Comparison of ENCODE assay signal across 10 cellular contexts in the genomic region with DNA sequence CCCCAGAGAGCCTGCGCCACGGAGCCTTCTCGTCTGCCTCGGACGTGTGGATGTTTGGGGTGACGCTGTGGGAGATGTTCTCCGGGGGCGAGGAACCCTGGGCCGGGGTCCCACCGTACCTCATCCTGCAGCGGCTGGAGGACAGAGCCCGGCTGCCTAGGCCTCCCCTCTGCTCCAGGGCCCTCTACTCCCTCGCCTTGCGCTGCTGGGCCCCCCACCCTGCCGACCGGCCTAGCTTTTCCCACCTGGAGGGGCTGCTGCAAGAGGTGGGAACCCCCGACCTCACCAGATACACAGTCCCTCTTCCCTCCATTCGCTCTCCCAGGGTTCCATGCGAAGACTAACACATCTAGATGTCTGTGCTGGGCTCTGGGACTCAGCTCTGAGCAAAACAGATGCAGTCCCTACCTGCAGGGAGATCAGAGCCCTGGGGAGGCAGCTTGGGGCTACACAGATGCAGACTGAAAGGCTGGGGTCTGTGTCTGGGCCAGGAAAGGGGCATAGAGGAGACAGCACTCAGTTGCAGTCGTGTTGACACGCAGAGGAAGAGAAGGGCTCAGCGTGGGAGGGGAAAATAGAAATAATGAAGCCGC. TPM values are rescaled to one million over a fixed set of nuclear protein-coding genes. Genes with fewer than 3 reads are reported as not detected.
A peak's percentile ranks its signal among the peaks of the same experiment; 100 is the strongest.
DNase-seq lines count a peak whose midpoint lies in the region; ATAC-seq and TF ChIP-seq lines count a peak whose summit lies in the region.
"Had no signal": no experiment of that assay in that cellular context is flagged by ENCODE, and none has a peak within 500 bp of the region (broad histone marks: within the 10 kb centered on the region; RNA-seq: fewer than 3 reads in every experiment).

No MANE protein-coding gene starts in this region.

- no peak for DNase-seq in heart right ventricle
- DNase-seq in right atrium auricular region (ENCODE audit: low spot score): no peak
- DNase-seq in adipocyte (ENCODE audit: low read depth): no peak
- peak in 1 of 2 donors; percentile 73 for DNase-seq in upper lobe of left lung
- no peak for DNase-seq in RPMI8226
- DNase-seq in SHP77 treated with DMSO at 0.1 percent for 48 hours (lab: John Stamatoyannopoulos, UW): no peak
- no peak for DNase-seq in GM10248 (ENCODE audit: extremely low spot score)
- DNase-seq: SJCRH30 had no signal

- peaks cover 0 to 51% (median 0%) of the 10 kb centered on the region in 7 donors for H3K27me3 ChIP-seq in heart right ventricle
- H3K27me3 ChIP-seq in right atrium auricular region: no peaks in the 10 kb centered on the region
- peaks cover 30% of the 10 kb centered on the region for H3K27me3 ChIP-seq in adipocyte (replicated peaks; ENCODE audit: control insufficient read depth, insufficient read depth, low read length)
- H3K27me3 ChIP-seq in upper lobe of left lung: peaks cover 0 to 2% (median 0%) of the 10 kb centered on the region in 4 donors
- H3K27me3 ChIP-seq: SJCRH30 had no signal

- TF ChIP-seq CTCF in heart right ventricle (IDR thresholded peaks at IDR 0.05) (no peak), right atrium auricular region (IDR thresholded peaks at IDR 0.05) (no peak), upper lobe of left lung (IDR thresholded peaks at IDR 0.05) (no peak), GM10248 (IDR thresholded peaks at IDR 0.05; ENCODE audit: control extremely low read depth, extremely low read depth, low read depth, missing control alignments) (no peak)

- no peak for TF ChIP-seq POLR2A in upper lobe of left lung (IDR thresholded peaks at IDR 0.05)

- H3K4me1 ChIP-seq in heart right ventricle (peaks cover 6 to 33% (median 30%) of the 10 kb centered on the region in 9 donors), right atrium auricular region (peaks cover 0 to 31% of the 10 kb centered on the region in 2 donors), adipocyte (ENCODE audit: control insufficient read depth, insufficient read depth, low read length) (peaks cover 15% of the 10 kb centered on the region), mesodermal cell (ENCODE audit: control insufficient read depth, insufficient read depth, low read length, poor library complexity, severe bottlenecking) (no peaks in the 10 kb centered on the region), upper lobe of left lung (peaks cover 23 to 33% (median 28%) of the 10 kb centered on the region in 4 donors)
- H3K4me1 ChIP-seq: SJCRH30 had no signal

- 53 to 54% methylated on average over 23 of the region's 23 CpGs for WGBS in heart right ventricle, 2 donors
- 70 to 75% methylated on average over 14 to 16 of the region's 23 CpGs for WGBS in mesodermal cell (ENCODE audit: insufficient coverage in 2 of 2), 2 experiments
- WGBS in upper lobe of left lung, 2 donors: 65 to 68% methylated on average over 20 to 23 of the region's 23 CpGs

- H3K9me3 ChIP-seq in heart right ventricle (no peaks in the 10 kb centered on the region), right atrium auricular region (no peaks in the 10 kb centered on the region), adipocyte (ENCODE audit: control insufficient read depth, low read length) (peaks cover 3% of the 10 kb centered on the region), mesodermal cell (ENCODE audit: control insufficient read depth, low read length) (peaks cover 4% of the 10 kb centered on the region), upper lobe of left lung (no peaks in the 10 kb centered on the region)
- H3K9me3 ChIP-seq: SJCRH30 had no signal

- POLR2A ChIA-PET in GM10248 (lab: Yijun Ruan, JAX): interaction anchor here (0.6 kb wide), 1 partner anchor 42 kb away, joined by 3 read pairs; no protein-coding TSS in a partner anchor

- peak overlapping the region in 9 of 10 donors; percentile 34 to 55 (median 51) for H3K4me3 ChIP-seq in heart right ventricle
- peak overlapping the region in 1 of 2 donors; percentile 53 for H3K4me3 ChIP-seq in right atrium auricular region
- peak overlapping the region; percentile 44 for H3K4me3 ChIP-seq in adipocyte (ENCODE audit: low read length)
- peak overlapping the region; percentile 27 for H3K4me3 ChIP-seq in mesodermal cell (ENCODE audit: extremely low read depth, insufficient read depth, low read length, poor library complexity, severe bottlenecking)
- H3K4me3 ChIP-seq in upper lobe of left lung: peak overlapping the region in 3 of 4 donors; percentile 35 to 50 (median 46)
- H3K4me3 ChIP-seq: K562, SJCRH30 had no signal

- intact Hi-C loops in heart right ventricle (cut with DNase I): no loop called here

- ATAC-seq in heart right ventricle: no peak
- ATAC-seq in upper lobe of left lung (ENCODE audit: low FRiP score in 2 of 2): no peak
- ATAC-seq: K562 had no signal

- peak overlapping the region in 2 of 10 donors; percentile 15 to 50 for H3K27ac ChIP-seq in heart right ventricle
- no peak overlapping the region for H3K27ac ChIP-seq in right atrium auricular region
- no peak overlapping the region for H3K27ac ChIP-seq in mesodermal cell (ENCODE audit: low read depth, low read length, severe bottlenecking)
- peak overlapping the region in 3 of 4 donors; percentile 25 to 63 (median 34) for H3K27ac ChIP-seq in upper lobe of left lung
- H3K27ac ChIP-seq: SJCRH30 had no signal

- CTCF ChIA-PET in GM10248 (lab: Yijun Ruan, JAX): interaction anchor here (0.8 kb wide), 1 partner anchor 178 kb away, joined by 3 read pairs; no protein-coding TSS in a partner anchor

- H3K36me3 ChIP-seq in heart right ventricle (peaks cover 0 to 28% (median 6%) of the 10 kb centered on the region in 9 donors), right atrium auricular region (peaks cover 9% of the 10 kb centered on the region), adipocyte (ENCODE audit: control insufficient read depth, insufficient read depth, low read length, severe bottlenecking) (peaks cover 17% of the 10 kb centered on the region), mesodermal cell (ENCODE audit: control insufficient read depth, insufficient read depth, low read length) (peaks cover 16% of the 10 kb centered on the region), upper lobe of left lung (peaks cover 0 to 36% (median 18%) of the 10 kb centered on the region in 4 donors)
- H3K36me3 ChIP-seq: SJCRH30 had no signal

- no peak for TF ChIP-seq EP300 in upper lobe of left lung (IDR thresholded peaks at IDR 0.05)

- no peak overlapping the region for H3K9ac ChIP-seq in adipocyte (ENCODE audit: low read length)

RNA-seq across cellular contexts. Expression of a gene that starts 3.7 kb away (rescaled TPM):
- total RNA-seq in heart right ventricle (1 to 10 TPM; 1.1 to 4.4 (median 2.1) TPM), right atrium auricular region (1 to 10 TPM; 4.1 to 4.8 TPM), upper lobe of left lung (10 to 100 TPM in 1 of 6 donors, 1 to 10 TPM in 5; 5.8 to 16.8 (median 8.2) TPM)
- 1 to 10 TPM; 1.9 to 3.5 TPM for polyA plus RNA-seq in heart right ventricle
- polyA plus RNA-seq in mesodermal cell (2013, experiment 1 of 2): 0.55 TPM
- polyA plus RNA-seq in mesodermal cell (2013, experiment 2 of 2): 0.66 TPM
- total RNA-seq: SJCRH30 had no signal

RNA-seq across cellular contexts. Expression of a gene that starts 9.7 kb away (rescaled TPM):
- total RNA-seq in heart right ventricle (10 to 100 TPM; 14.4 to 28.7 (median 17.1) TPM), right atrium auricular region (10 to 100 TPM; 17.2 to 21.6 TPM), upper lobe of left lung (10 to 100 TPM; 20.6 to 64.5 (median 37.7) TPM)
- 10 to 100 TPM; 23.3 to 32.9 TPM for polyA plus RNA-seq in heart right ventricle
- polyA plus RNA-seq in mesodermal cell (2013, experiment 1 of 2): 46.9 TPM
- 37.7 TPM for polyA plus RNA-seq in mesodermal cell (2013, experiment 2 of 2)

RNA-seq across cellular contexts. Expression of a gene that starts 19.3 kb away (rescaled TPM):
- 10 to 100 TPM; 61.8 to 83.2 (median 74.2) TPM for total RNA-seq in heart right ventricle
- 100 to 1,000 TPM in 1 of 2 donors, 10 to 100 TPM in 1; 89.1 to 169 TPM for polyA plus RNA-seq in heart right ventricle
- 10 to 100 TPM; 43.4 to 64.8 TPM for total RNA-seq in right atrium auricular region
- 174 TPM for polyA plus RNA-seq in mesodermal cell (2013, experiment 1 of 2)
- 147 TPM for polyA plus RNA-seq in mesodermal cell (2013, experiment 2 of 2)
- total RNA-seq in upper lobe of left lung: 10 to 100 TPM; 21.6 to 65.0 (median 52.6) TPM

RNA-seq across cellular contexts. Expression of a gene that starts 23.1 kb away (rescaled TPM):
- total RNA-seq in heart right ventricle (10 to 100 TPM in 2 of 10 donors, 1 to 10 TPM in 8; 3.6 to 15.8 (median 6.4) TPM), right atrium auricular region (10 to 100 TPM in 1 of 2 donors, 1 to 10 TPM in 1; 6.3 to 12.2 TPM), upper lobe of left lung (10 to 100 TPM in 3 of 6 donors, 1 to 10 TPM in 3; 3.8 to 16.8 (median 8.9) TPM)
- 1 to 10 TPM; 7.3 to 7.6 TPM for polyA plus RNA-seq in heart right ventricle
- polyA plus RNA-seq in mesodermal cell (2013, experiment 1 of 2): 64.5 TPM
- polyA plus RNA-seq in mesodermal cell (2013, experiment 2 of 2): 52.5 TPM

RNA-seq across cellular contexts. Expression of a gene that starts 29.6 kb away (rescaled TPM):
- under 1 TPM in 1 of 10 donors, not detected in 9; 0.39 TPM for total RNA-seq in heart right ventricle
- not detected for polyA plus RNA-seq in heart right ventricle
- not detected for total RNA-seq in right atrium auricular region
- not detected for polyA plus RNA-seq in mesodermal cell (2013, experiment 1 of 2)
- polyA plus RNA-seq in mesodermal cell (2013, experiment 2 of 2): not detected
- 1 to 10 TPM in 1 of 6 donors, not detected in 5; 1.0 TPM for total RNA-seq in upper lobe of left lung
- total RNA-seq: K562, SJCRH30 had no signal
- polyA plus RNA-seq: K562 had no signal

Comparison
In these comparisons a context has a peak if more than half of its experiments do, and no peak if none do; other contexts are left out.
1. H3K27ac ChIP-seq: peak in upper lobe of left lung (3 of 4); none in right atrium auricular region (0 of 2) and mesodermal cell (single experiment).